In the genomic region with DNA sequence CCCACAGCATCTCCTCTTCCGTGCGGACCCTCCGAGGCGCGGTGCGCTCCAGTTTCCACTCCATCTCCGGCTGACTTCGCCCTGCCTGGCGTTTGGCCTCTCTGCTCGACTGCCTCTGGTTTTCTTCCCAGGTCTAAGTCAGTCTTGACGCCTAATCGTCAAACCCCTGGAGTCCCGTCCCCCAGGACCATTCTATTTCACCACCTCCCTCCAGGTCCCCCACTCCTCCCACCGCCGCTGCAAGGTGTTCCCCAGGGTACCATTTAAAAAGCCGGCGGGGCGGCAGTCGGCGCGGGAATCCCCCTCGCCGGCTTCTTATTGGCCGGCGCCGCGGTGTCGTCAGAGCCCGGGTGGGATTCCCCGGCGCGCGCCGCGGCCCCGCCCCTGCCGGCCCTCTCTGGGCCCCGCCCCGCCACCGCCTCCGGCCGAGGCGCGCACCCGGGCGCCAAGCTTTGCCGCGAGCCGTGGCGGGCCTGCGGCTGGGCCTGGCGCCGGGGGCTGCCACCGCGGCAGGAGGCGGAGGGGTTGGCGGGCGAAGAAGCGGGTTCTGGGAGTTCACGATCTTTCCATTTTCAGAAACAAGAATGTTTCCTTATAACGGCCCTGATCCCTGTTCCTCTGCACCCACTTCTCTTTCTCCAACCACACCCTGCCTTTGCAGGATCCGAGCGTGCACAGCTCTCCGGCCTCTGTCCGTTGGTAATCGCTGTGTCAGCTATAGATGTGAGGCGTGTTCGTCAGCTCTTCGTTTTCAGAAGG, we compare ENCODE assay signal across 8 cellular contexts. TPM values are rescaled to one million over a fixed set of nuclear protein-coding genes. Genes with fewer than 3 reads are reported as not detected.
DNase-seq lines count a peak whose midpoint lies in the region; TF ChIP-seq lines count a peak whose summit lies in the region.

A gene with protein sequence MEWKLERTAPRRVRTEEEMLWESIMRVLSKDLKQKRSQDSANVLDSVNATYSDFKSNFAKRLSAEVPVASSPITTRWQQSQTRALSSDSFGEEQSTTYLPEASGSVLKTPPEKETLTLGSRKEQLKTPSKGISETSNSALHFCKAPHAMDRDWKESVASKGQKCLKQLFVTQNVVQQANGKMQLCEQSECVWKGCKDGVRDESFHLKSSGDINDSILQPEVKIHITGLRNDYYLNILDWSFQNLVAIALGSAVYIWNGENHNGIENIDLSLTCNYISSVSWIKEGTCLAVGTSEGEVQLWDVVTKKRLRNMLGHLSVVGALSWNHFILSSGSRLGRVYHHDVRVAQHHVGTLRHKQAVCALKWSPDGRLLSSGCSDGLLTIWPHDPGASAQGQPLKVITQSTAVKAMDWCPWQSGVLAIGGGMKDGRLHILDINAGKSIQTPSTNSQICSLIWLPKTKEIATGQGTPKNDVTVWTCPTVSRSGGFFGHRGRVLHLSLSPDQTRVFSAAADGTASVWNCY (minus strand): TSS at position 241 of the 759 bp plus-strand sequence. CDS start 177 bp downstream, at position 64.

- H2BK5ac ChIP-seq in H9 (ENCODE audit: insufficient read length, low read length): no peak within 1 kb of the TSS

- no peak within 1 kb of the TSS for H3K23ac ChIP-seq in H9 (ENCODE audit: insufficient read length, low read depth, low read length)

- H3K4me3 Mint-ChIP-seq in H9 (peak within 1 kb of the TSS; percentile 63 to 81), type B pancreatic cell (peak within 1 kb of the TSS; percentile 89)

- no peak within 1 kb of the TSS for H2AFZ ChIP-seq in H9 (ENCODE audit: low read length)
- peak within 1 kb of the TSS; percentile 97 for H2AFZ ChIP-seq in Loucy (ENCODE audit: low read length)

- H3K4me1 Mint-ChIP-seq in H9: peaks cover 24 to 31% of the 10 kb centered on the region in 2 experiments
- H3K4me1 Mint-ChIP-seq in type B pancreatic cell (ENCODE audit: unreplicated experiment): peaks cover 13% of the 10 kb centered on the region

- WGBS in H9 (ENCODE audit: extremely low coverage, insufficient read length, low lambda C conversion rate): no CpG with 5 or more reads among the region's 69 CpGs

- H4K8ac ChIP-seq in H9 (replicated peaks; ENCODE audit: insufficient read length, low read depth, low read length): no peak within 1 kb of the TSS

- no peak within 1 kb of the TSS for H3K27ac Mint-ChIP-seq in H9
- H3K27ac Mint-ChIP-seq in type B pancreatic cell: peak within 1 kb of the TSS; percentile 63

- no peak within 1 kb of the TSS for H2BK12ac ChIP-seq in H9 (ENCODE audit: insufficient read length, low read depth, low read length)

- H4K20me1 ChIP-seq in H9 (ENCODE audit: control insufficient read depth, insufficient read depth, insufficient read length) (no peaks in the 10 kb centered on the region), Loucy (ENCODE audit: insufficient read depth, low read length, poor library complexity, severe bottlenecking) (no peaks in the 10 kb centered on the region)

- H3K4me2 ChIP-seq in H9 (ENCODE audit: insufficient read depth, insufficient read length, low read length) (peak within 1 kb of the TSS; percentile 44), Loucy (ENCODE audit: low read depth, low read length, poor library complexity, severe bottlenecking) (peak within 1 kb of the TSS; percentile 77)

- TF ChIP-seq CTCF in H9 (conservative IDR thresholded peaks at IDR 0.05) (no peak), Loucy (conservative IDR thresholded peaks at IDR 0.05; ENCODE audit: low read length) (no peak), cardiac muscle cell (IDR thresholded peaks at IDR 0.05; ENCODE audit: low read depth, low read length) (no peak), type B pancreatic cell (conservative IDR thresholded peaks at IDR 0.05) (no peak)

- intact Hi-C loops in posterior vena cava (cut with DNase I): no loop called here

- H3K56ac ChIP-seq in H9 (ENCODE audit: insufficient read length, low read depth, low read length): no peak within 1 kb of the TSS

- H3F3A ChIP-seq in Loucy (ENCODE audit: low read depth): no peaks in the 10 kb centered on the region

- H2BK15ac ChIP-seq in H9 (ENCODE audit: low read depth, low read length): no peak within 1 kb of the TSS

- H3K4me3 ChIP-seq in Loucy (ENCODE audit: low read length, poor library complexity, severe bottlenecking): peak within 1 kb of the TSS; percentile 79
- H3K4me3 ChIP-seq in SK-N-MC: peak within 1 kb of the TSS; percentile 83
- peak within 1 kb of the TSS; percentile 39 for H3K4me3 ChIP-seq in cardiac muscle cell

- H3K27me3 Mint-ChIP-seq in H9 (ENCODE audit: low read depth) (peaks cover 77% of the 10 kb centered on the region), type B pancreatic cell (peaks cover 74% of the 10 kb centered on the region)

- H3K14ac ChIP-seq in H9 (ENCODE audit: insufficient read depth, low read length): no peak within 1 kb of the TSS

- H3K36me3 ChIP-seq in Loucy (ENCODE audit: insufficient read depth, low read length): no peaks in the 10 kb centered on the region
- no peaks in the 10 kb centered on the region for H3K36me3 ChIP-seq in SK-N-MC (ENCODE audit: insufficient read depth, low read length)
- no peaks in the 10 kb centered on the region for H3K36me3 ChIP-seq in cardiac muscle cell

- no peak within 1 kb of the TSS for H3K18ac ChIP-seq in H9 (ENCODE audit: insufficient read length, low read depth, low read length)

- H3K36me3 Mint-ChIP-seq in H9 (ENCODE audit: insufficient read depth in 1 of 3, low read depth in 3 of 3): no peaks in the 10 kb centered on the region
- H3K36me3 Mint-ChIP-seq in type B pancreatic cell: no peaks in the 10 kb centered on the region

- no peak within 1 kb of the TSS for H4K5ac ChIP-seq in H9 (ENCODE audit: insufficient read length, low read depth, low read length)

- no peak within 1 kb of the TSS for H4K91ac ChIP-seq in H9 (ENCODE audit: insufficient read length, low read depth, low read length)

- peak; percentile 32 for DNase-seq in GDM1 (lab: John Stamatoyannopoulos, UW)
- peak; percentile 82 for DNase-seq in H9
- no peak for DNase-seq in SK-N-MC (ENCODE audit: low read depth, low spot score)
- DNase-seq in activated naive CD4-positive, alpha-beta T cell treated with anti-CD3 and anti-CD28 coated beads, Interleukin-2, amount 50 U/mL, for 16 hours: peak; percentile 77
- DNase-seq in cardiac muscle cell (ENCODE audit: low read depth in 1 of 2, low spot score in 1 of 2): peak; percentile 77 to 93
- DNase-seq in posterior vena cava (ENCODE audit: low spot score): peak; percentile 90
- peak; percentile 78 for DNase-seq in type B pancreatic cell (ENCODE audit: extremely low spot score, unreplicated experiment)

- H3K23me2 ChIP-seq in H9 (ENCODE audit: insufficient read length, low read depth, low read length, poor library complexity, severe bottlenecking): peaks cover 6% of the 10 kb centered on the region

- H3K79me1 ChIP-seq in H9 (ENCODE audit: insufficient read depth, low read depth, low read length, poor library complexity, severe bottlenecking): no peaks in the 10 kb centered on the region

- H3K4me1 ChIP-seq in H9 (ENCODE audit: insufficient read depth, low read length) (no peaks in the 10 kb centered on the region), Loucy (ENCODE audit: insufficient read depth, low read length, poor library complexity, severe bottlenecking) (no peaks in the 10 kb centered on the region), cardiac muscle cell (ENCODE audit: low read depth) (peaks cover 4% of the 10 kb centered on the region)

- H3K9me3 ChIP-seq in H9 (ENCODE audit: control insufficient read depth, low read depth, low read length) (no peaks in the 10 kb centered on the region), Loucy (ENCODE audit: insufficient read depth, low read depth, low read length) (no peaks in the 10 kb centered on the region), SK-N-MC (ENCODE audit: low read depth, low read length) (no peaks in the 10 kb centered on the region), cardiac muscle cell (ENCODE audit: low read depth) (no peaks in the 10 kb centered on the region)

- no peak within 1 kb of the TSS for H2AK5ac ChIP-seq in H9 (ENCODE audit: insufficient read length, low read length)

- H3K9me2 ChIP-seq in Loucy (replicated peaks; ENCODE audit: low read depth, low read length): no peaks in the 10 kb centered on the region

- H3K9ac ChIP-seq in H9 (ENCODE audit: extremely low read depth, insufficient read length, low read length): no peak within 1 kb of the TSS
- H3K9ac ChIP-seq in Loucy (ENCODE audit: low read depth, low read length, poor library complexity, severe bottlenecking): peak within 1 kb of the TSS; percentile 50
- H3K9ac ChIP-seq in SK-N-MC (ENCODE audit: insufficient read length): peak within 1 kb of the TSS; percentile 65

- H3K4ac ChIP-seq in H9 (ENCODE audit: low read depth, low read length): no peak within 1 kb of the TSS

- no peaks in the 10 kb centered on the region for H3K79me2 ChIP-seq in H9 (ENCODE audit: insufficient read depth, low read length)
- H3K79me2 ChIP-seq in Loucy (ENCODE audit: insufficient read depth, low read length): no peaks in the 10 kb centered on the region

- no peak within 1 kb of the TSS for H2BK120ac ChIP-seq in H9 (ENCODE audit: low read depth, low read length, poor library complexity, severe bottlenecking)

- H2BK20ac ChIP-seq in H9 (ENCODE audit: low read depth, low read length, poor library complexity, severe bottlenecking): no peak within 1 kb of the TSS

- H3K27me3 ChIP-seq in H9 (ENCODE audit: insufficient read depth, low read length) (peaks cover 37% of the 10 kb centered on the region), Loucy (ENCODE audit: insufficient read depth, low read length, poor library complexity, severe bottlenecking) (no peaks in the 10 kb centered on the region), cardiac muscle cell (peaks cover 52% of the 10 kb centered on the region)

- H3T11ph ChIP-seq in H9 (ENCODE audit: low read length): no peak within 1 kb of the TSS

- peaks cover 0 to 6% of the 10 kb centered on the region in 2 experiments; a peak in 2 of 5 replicates for H3K9me3 Mint-ChIP-seq in H9
- H3K9me3 Mint-ChIP-seq in type B pancreatic cell: no peaks in the 10 kb centered on the region

- no peak within 1 kb of the TSS for H3K27ac ChIP-seq in H9 (ENCODE audit: insufficient read length, low read depth, low read length)
- H3K27ac ChIP-seq in SK-N-MC: no peak within 1 kb of the TSS
- no peak within 1 kb of the TSS for H3K27ac ChIP-seq in cardiac muscle cell

RNA-seq across cellular contexts. Expression of the gene that starts here (rescaled TPM):
- total RNA-seq in H9 (2021) (0.18 and 0.26 TPM in 2 replicates), cardiac muscle cell (0.32 and 0.45 TPM in 2 replicates), posterior vena cava (not detected), type B pancreatic cell (ENCODE audit: low replicate concordance) (0.38 and 0.92 TPM in 2 replicates)
- 0.39 and 0.89 TPM in 2 replicates for polyA plus RNA-seq in cardiac muscle cell

Comparison
In these comparisons a context has a peak if more than half of its experiments do, and no peak if none do; other contexts are left out.
1. Peak in DNase-seq and H3K4me2 ChIP-seq in H9; RNA of the gene not detected or under 1 TPM.
2. Peak in DNase-seq and H3K4me3 ChIP-seq in cardiac muscle cell; RNA of the gene not detected or under 1 TPM.
3. Peak in DNase-seq in posterior vena cava; RNA of the gene not detected or under 1 TPM.
4. Peak in DNase-seq in type B pancreatic cell; RNA of the gene not detected or under 1 TPM.